8 cellular contexts compared by ENCODE assay signal in the genomic region with DNA sequence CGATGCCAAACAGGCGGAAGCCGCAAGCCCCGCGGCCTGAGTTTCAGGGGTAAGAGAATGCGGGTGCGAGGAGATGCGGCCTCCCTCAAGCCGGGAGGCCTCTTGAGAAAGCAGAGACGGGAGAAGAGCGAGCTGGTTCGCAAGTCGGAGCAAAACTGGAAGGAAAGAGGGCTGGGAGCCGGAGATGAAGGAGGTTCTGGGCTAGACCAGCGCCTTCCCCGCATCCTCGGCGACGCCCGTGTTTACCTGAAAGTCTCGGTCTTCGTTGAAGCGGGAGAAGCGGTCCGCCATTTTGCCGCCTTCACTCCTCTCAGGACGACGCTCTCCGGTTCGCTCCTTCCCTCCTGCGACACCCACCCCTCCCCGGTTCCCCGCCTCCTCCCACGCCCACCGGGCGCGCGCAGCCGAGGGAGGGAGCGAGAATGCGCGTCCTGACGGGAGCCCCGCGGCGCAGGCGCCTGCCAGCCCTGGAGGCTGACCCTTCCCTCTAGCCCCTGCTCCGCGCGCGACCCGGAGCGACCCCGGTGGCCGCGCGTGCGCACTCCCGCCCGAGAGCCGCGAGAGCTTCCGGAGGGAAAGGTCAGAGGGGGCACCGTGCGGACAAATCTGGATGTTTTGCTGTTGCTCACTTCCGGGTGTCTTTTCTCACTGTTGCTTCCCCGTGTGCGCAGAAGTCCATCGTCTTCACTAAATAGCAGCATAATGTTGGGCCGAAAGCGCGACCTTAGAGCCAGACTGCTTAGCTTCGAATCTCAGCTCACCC. TPM values are rescaled to one million over a fixed set of nuclear protein-coding genes. Genes with fewer than 3 reads are reported as not detected.
A peak's percentile ranks its signal among the peaks of the same experiment; 100 is the strongest.
DNase-seq lines count a peak whose midpoint lies in the region; ATAC-seq and TF ChIP-seq lines count a peak whose summit lies in the region.

GPATCH8 (minus strand) TSS at position 327 of the 763 bp plus-strand sequence; CDS start at position 291, 36 bp downstream.

- TF ChIP-seq POLR2A in GM19193 (IDR thresholded peaks at IDR 0.05; ENCODE audit: extremely low read depth, insufficient read depth, insufficient read length): peak; percentile 69

- TF ChIP-seq CTCF in kidney epithelial cell (IDR thresholded peaks at IDR 0.05; ENCODE audit: insufficient read depth, low read length, poor library complexity, severe bottlenecking): no peak

- DNase-seq in AML-193 (lab: John Stamatoyannopoulos, UW) (peak; percentile 97), NCI-H510A (lab: John Stamatoyannopoulos, UW) (peak; percentile 88), cerebellum (ENCODE audit: low spot score) (peak; percentile 94), kidney epithelial cell (ENCODE audit: low read depth) (peak; percentile 63)
- DNase-seq in activated CD4-positive, alpha-beta T cell treated with anti-CD3 and anti-CD28 coated beads for 1 hour: peak; percentile 88
- peak; percentile 96 for DNase-seq in stimulated activated CD4-positive, alpha-beta T cell treated with anti-CD3 and anti-CD28 coated beads, Interleukin-15, amount 100 ng/mL, for 24 hours

- peak; percentile 91 for ATAC-seq in HG03432 (IDR thresholded peaks at IDR 0.05; ENCODE audit: unreplicated experiment)

- peak within 1 kb of the TSS; percentile 71 for H3K4me3 ChIP-seq in kidney epithelial cell (ENCODE audit: low read depth, low read length)

- no peaks in the 10 kb centered on the region for H3K36me3 ChIP-seq in kidney epithelial cell (ENCODE audit: control insufficient read depth, insufficient read depth, low read length)

- no peaks in the 10 kb centered on the region for H3K27me3 ChIP-seq in kidney epithelial cell (ENCODE audit: control insufficient read depth, insufficient read depth, low read length)

RNA-seq across cellular contexts. Expression of gene GPATCH8, which starts in this region (rescaled TPM):
- 60.9 TPM for total RNA-seq in cerebellum
- total RNA-seq in kidney epithelial cell: 30.9 and 34.9 TPM in 2 replicates

Comparison
In these comparisons a context has a peak if more than half of its experiments do, and no peak if none do; other contexts are left out.
1. Peak in every context shown above with its lines: DNase-seq, ATAC-seq and H3K4me3 ChIP-seq.